Comparison of ENCODE assay signal across 19 cellular contexts in the genomic region with DNA sequence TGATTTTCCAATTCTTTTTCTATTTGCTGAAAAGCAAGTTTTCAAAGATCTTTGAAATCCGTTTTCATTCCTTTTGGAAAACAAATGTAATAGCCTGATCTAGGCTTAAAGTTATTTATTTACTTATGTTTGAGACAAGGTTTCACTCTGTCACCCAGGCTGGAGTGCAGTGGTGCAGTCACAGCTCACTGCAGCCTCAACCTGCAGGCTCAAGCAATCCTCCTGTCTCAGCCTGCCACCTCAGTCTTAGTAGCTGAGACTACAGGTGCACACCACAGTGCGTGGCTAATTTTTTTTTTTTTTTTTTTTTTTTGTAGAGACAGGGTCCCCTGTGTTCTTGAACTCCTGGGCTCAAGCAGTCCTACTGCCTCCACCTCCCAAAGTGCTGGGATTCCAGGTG. TPM values are rescaled to one million over a fixed set of nuclear protein-coding genes. Genes with fewer than 3 reads are reported as not detected.
A peak's percentile ranks its signal among the peaks of the same experiment; 100 is the strongest.
DNase-seq lines count a peak whose midpoint lies in the region; ATAC-seq and TF ChIP-seq lines count a peak whose summit lies in the region.
"Had no signal": no experiment of that assay in that cellular context is flagged by ENCODE, and none has a peak within 500 bp of the region (broad histone marks: within the 10 kb centered on the region; RNA-seq: fewer than 3 reads in every experiment).

No MANE protein-coding gene starts in this region.

- no peak overlapping the region for H3K27ac ChIP-seq in WERI-Rb-1
- H3K27ac ChIP-seq: stomach had no signal

- peaks cover 79% of the 10 kb centered on the region for H3K27me3 ChIP-seq in WERI-Rb-1 (ENCODE audit: insufficient read depth, low read depth, severe bottlenecking)
- H3K27me3 ChIP-seq: stomach had no signal

- DNase-seq in renal cortical epithelial cell (ENCODE audit: low read depth) (peak; percentile 52), WERI-Rb-1 (no peak), activated gamma-delta T cell (lab: John Stamatoyannopoulos, UW) (no peak), HFFc6 (no peak)
- DNase-seq: activated CD4-positive, alpha-beta T cell treated with anti-CD3 and anti-CD28 coated beads, Interleukin-2, amount 50 U/mL, for 4 hours; activated naive CD4-positive, alpha-beta T cell treated with Interleukin-2 at 50 U/mL for 16 hours; CD8-positive, alpha-beta T cell; HCEC 1CT; hippocampal formation; KG1; NCI-H2029 treated with DMSO at 0.1 percent for 48 hours; OCI-M1; posterior cingulate gyrus; stimulated activated CD4-positive, alpha-beta T cell treated with anti-CD3 and anti-CD28 coated beads, Interleukin-2, amount 100 ng/mL, for 48 hours; stomach had no signal

- no peaks in the 10 kb centered on the region for H3K36me3 ChIP-seq in WERI-Rb-1
- H3K36me3 ChIP-seq: stomach had no signal

- H3K9me3 Mint-ChIP-seq in HFFc6: no peaks in the 10 kb centered on the region
- H3K9me3 Mint-ChIP-seq: CD8-positive, alpha-beta T cell; memory B cell had no signal

- H3K36me3 Mint-ChIP-seq in HFFc6 (ENCODE audit: low read depth): peaks cover 24% of the 10 kb centered on the region

- no peaks in the 10 kb centered on the region for H3K9me3 ChIP-seq in WERI-Rb-1 (ENCODE audit: severe bottlenecking)
- H3K9me3 ChIP-seq: stomach had no signal

- H3K27ac Mint-ChIP-seq in HFFc6: no peak overlapping the region
- H3K27ac Mint-ChIP-seq: CD8-positive, alpha-beta T cell; memory B cell had no signal

- H3K4me3 Mint-ChIP-seq in HFFc6: no peak overlapping the region
- H3K4me3 Mint-ChIP-seq: CD8-positive, alpha-beta T cell; memory B cell had no signal

- H3K27me3 Mint-ChIP-seq in HFFc6 (ENCODE audit: insufficient read depth): no peaks in the 10 kb centered on the region
- H3K27me3 Mint-ChIP-seq: memory B cell had no signal

- no peak overlapping the region for H3K4me3 ChIP-seq in WERI-Rb-1 (ENCODE audit: low read depth, low read length)
- H3K4me3 ChIP-seq: stomach had no signal

- TF ChIP-seq CTCF in WERI-Rb-1 (IDR thresholded peaks at IDR 0.05; ENCODE audit: low read depth, low read length) (no peak), HFFc6 (IDR thresholded peaks at IDR 0.05) (no peak)

- H3K4me1 Mint-ChIP-seq in HFFc6 (ENCODE audit: low read depth): peaks cover 39% of the 10 kb centered on the region

- ATAC-seq in GM18907 (IDR thresholded peaks at IDR 0.05; ENCODE audit: unreplicated experiment): peak; percentile 45
- ATAC-seq in GM21737 (IDR thresholded peaks at IDR 0.05; ENCODE audit: unreplicated experiment): peak; percentile 40
- ATAC-seq in HG03196 (IDR thresholded peaks at IDR 0.05; ENCODE audit: unreplicated experiment): peak; percentile 28
- ATAC-seq: CD8-positive, alpha-beta T cell had no signal

RNA-seq across cellular contexts. Expression of a gene that starts 4.6 kb away (rescaled TPM):
- total RNA-seq in renal cortical epithelial cell: 18.2 and 20.7 TPM in 2 replicates
- 10 to 100 TPM; 13.5 to 18.8 (median 16.8) TPM for total RNA-seq in HFFc6 (2021; fragmentation: NEBNext Ultra II Directional; extraction: Animal tissue kit (Norgen Biotek cat#: 25700))
